Comparison of ENCODE assay signal across 8 cellular contexts in genomic region chr12:121535150-121536057, GRCh38. TPM values are rescaled to one million over a fixed set of nuclear protein-coding genes. Genes with fewer than 3 reads are reported as not detected.
A peak's percentile ranks its signal among the peaks of the same experiment; 100 is the strongest.
DNase-seq lines count a peak whose midpoint lies in the region; ATAC-seq, FAIRE-seq and TF ChIP-seq lines count a peak whose summit lies in the region.

No MANE protein-coding gene starts in this region.

- no TSS peak for BruUV-seq in endothelial cell of umbilical vein (replicated peaks; lab: Mats Ljungman, UMichigan)
- BruUV-seq in PC-3 (replicated peaks; lab: Mats Ljungman, UMichigan), result no TSS peak

- no peak for ATAC-seq in CD8-positive, alpha-beta T cell
- no peak for ATAC-seq in GM18868 (IDR thresholded peaks at IDR 0.05; ENCODE audit: unreplicated experiment)
- ATAC-seq in GM18858 (IDR thresholded peaks at IDR 0.05; ENCODE audit: unreplicated experiment), result no peak
- ATAC-seq in PC-3, result no peak

- peaks cover 61% of the 10 kb centered on the region for H3K4me1 Mint-ChIP-seq in CD8-positive, alpha-beta T cell (ENCODE audit: low read depth)
- H3K4me1 Mint-ChIP-seq in osteocyte (ENCODE audit: unreplicated experiment) (peaks cover 33% of the 10 kb centered on the region), endodermal cell (peaks cover 30% of the 10 kb centered on the region)

- 80 to 100% methylated on average over 2 to 13 of the region's 13 CpGs for WGBS in endodermal cell (ENCODE audit: insufficient coverage in 1 of 2, insufficient read length in 1 of 2), 2 experiments

- peaks cover 51% of the 10 kb centered on the region for H3K4me1 ChIP-seq in CD8-positive, alpha-beta T cell (ENCODE audit: insufficient read depth, low read length)
- H3K4me1 ChIP-seq in endothelial cell of umbilical vein (ENCODE audit: control insufficient read depth, extremely low read depth, insufficient read depth, low read length) (peaks cover 23% of the 10 kb centered on the region), endodermal cell (ENCODE audit: control insufficient read depth, insufficient read depth, low read length) (peaks cover 5% of the 10 kb centered on the region), PC-3 (ENCODE audit: insufficient read depth, low read length) (peaks cover 23% of the 10 kb centered on the region; the same call in 1 of the 2 replicates)

- H3K4me2 ChIP-seq in endothelial cell of umbilical vein (ENCODE audit: insufficient read depth, low read length), result peak overlapping the region; percentile 6
- no peak overlapping the region for H3K4me2 ChIP-seq in PC-3 (ENCODE audit: low read length)

- H3K36me3 Mint-ChIP-seq in CD8-positive, alpha-beta T cell, result peaks cover 34% of the 10 kb centered on the region
- peaks cover 5% of the 10 kb centered on the region for H3K36me3 Mint-ChIP-seq in osteocyte (ENCODE audit: unreplicated experiment)
- H3K36me3 Mint-ChIP-seq in endodermal cell (ENCODE audit: low read depth), result peaks cover 50% of the 10 kb centered on the region

- no peaks in the 10 kb centered on the region for H4K20me1 ChIP-seq in endothelial cell of umbilical vein (replicated peaks; ENCODE audit: control insufficient read depth, extremely low read depth, insufficient read depth, low read length)
- H4K20me1 ChIP-seq in PC-3 (ENCODE audit: low read length), result no peaks in the 10 kb centered on the region

- intact Hi-C loops in CD8-positive, alpha-beta T cell (cut with DNase I, micrococcal nuclease), result loop anchor here (1.0 to 10.0 kb wide), 10 partner anchors 35 to 1357 kb away; partner anchors contain the start of genes RHOF (in 2 of the 2), CFAP251 (in 1 of the 2), KDM2B (in 1 of the 2) and ORAI1 (in 1 of the 2)
- intact Hi-C loops in endothelial cell of umbilical vein (cut with micrococcal nuclease) (loop anchor here (2.0 kb wide), 1 partner anchor 35 kb away; no protein-coding TSS in a partner anchor), PC-3 (cut with micrococcal nuclease) (loop anchor here (5.0 kb wide), 1 partner anchor 92 kb away; the partner anchor contains the start of gene ORAI1)

- dilution Hi-C loops in endothelial cell of umbilical vein (cut with MboI; ENCODE audit: extremely low pct_ligation_motif_present, low sequenced_read_pairs), result no loop called here

- H3K4me3 Mint-ChIP-seq in CD8-positive, alpha-beta T cell, result peak overlapping the region; percentile 80
- H3K4me3 Mint-ChIP-seq in osteocyte (ENCODE audit: unreplicated experiment) (peak overlapping the region; percentile 70), endodermal cell (no peak overlapping the region)

- TF ChIP-seq CTCF in CD8-positive, alpha-beta T cell (IDR thresholded peaks at IDR 0.05), result no peak
- TF ChIP-seq CTCF in endothelial cell of umbilical vein (IDR thresholded peaks at IDR 0.05; ENCODE audit: extremely low read depth in 1 of 2, insufficient read depth in 1 of 2, low read depth in 1 of 2, low read length in 2 of 2), result no peak
- no peak for TF ChIP-seq CTCF in osteocyte (IDR thresholded peaks at IDR 0.05)
- TF ChIP-seq CTCF in endodermal cell (conservative IDR thresholded peaks at IDR 0.05), result no peak
- no peak for TF ChIP-seq CTCF in PC-3 (conservative IDR thresholded peaks at IDR 0.05; ENCODE audit: low read depth, low read length)

- no peak for TF ChIP-seq POLR2A in endothelial cell of umbilical vein (IDR thresholded peaks at IDR 0.05; ENCODE audit: low read depth, low read length)

- H3K27me3 Mint-ChIP-seq in CD8-positive, alpha-beta T cell (ENCODE audit: low read depth), result no peaks in the 10 kb centered on the region
- H3K27me3 Mint-ChIP-seq in osteocyte (ENCODE audit: unreplicated experiment) (no peaks in the 10 kb centered on the region), endodermal cell (ENCODE audit: insufficient read depth) (peaks cover 24% of the 10 kb centered on the region)

- peak overlapping the region; percentile 96 for H3K27ac Mint-ChIP-seq in CD8-positive, alpha-beta T cell
- no peak overlapping the region for H3K27ac Mint-ChIP-seq in osteocyte (ENCODE audit: unreplicated experiment)
- H3K27ac Mint-ChIP-seq in endodermal cell, result no peak overlapping the region

- DNase-seq in CD8-positive, alpha-beta T cell, result no peak
- peak; percentile 35 for DNase-seq in NAMALWA (ENCODE audit: low spot score)
- no peak for DNase-seq in endothelial cell of umbilical vein (ENCODE audit: low read depth, low spot score)
- no peak for DNase-seq in osteocyte (ENCODE audit: extremely low spot score, unreplicated experiment)
- no peak for DNase-seq in endodermal cell
- no peak for DNase-seq in PC-3

- POLR2A ChIA-PET in CD8-positive, alpha-beta T cell (lab: Charles Lee), result interaction anchor here (0.9 kb wide), 1 partner anchor 94 kb away, joined by 3 read pairs; no protein-coding TSS in a partner anchor
- POLR2A ChIA-PET in endothelial cell of umbilical vein (lab: Charles Lee) (no interaction called here), PC-3 (lab: Charles Lee; ENCODE audit: unreplicated experiment) (no interaction called here)

- CTCF ChIA-PET in CD8-positive, alpha-beta T cell (lab: Charles Lee), result interaction anchor here (0.8 to 2.7 kb wide), 6 partner anchors 18 to 90 kb away, joined by 3 to 12 read pairs (median 4); no protein-coding TSS in a partner anchor
- CTCF ChIA-PET in endothelial cell of umbilical vein (lab: Charles Lee) (interaction anchor here (1.0 to 1.3 kb wide), 2 partner anchors 57 to 151 kb away, joined by 3 read pairs; no protein-coding TSS in a partner anchor), PC-3 (lab: Charles Lee) (no interaction called here)

- peaks cover 6% of the 10 kb centered on the region for H3K36me3 ChIP-seq in CD8-positive, alpha-beta T cell (ENCODE audit: insufficient read depth, low read length)
- H3K36me3 ChIP-seq in endothelial cell of umbilical vein (ENCODE audit: control insufficient read depth in 2 of 2, extremely low read depth in 1 of 2, insufficient read depth in 2 of 2, low read length in 2 of 2) (peaks cover 0 to 12% of the 10 kb centered on the region in 2 experiments), endodermal cell (ENCODE audit: control insufficient read depth, insufficient read depth, low read length) (peaks cover 42% of the 10 kb centered on the region), PC-3 (ENCODE audit: low read depth, low read length) (peaks cover 12% of the 10 kb centered on the region)

- no peak for FAIRE-seq in endothelial cell of umbilical vein (lab: Jason Lieb, UNC)

- H3K79me2 ChIP-seq in endothelial cell of umbilical vein (ENCODE audit: control insufficient read depth, insufficient read depth, low read length), result no peaks in the 10 kb centered on the region
- no peaks in the 10 kb centered on the region for H3K79me2 ChIP-seq in PC-3 (ENCODE audit: low read length)

- no peaks in the 10 kb centered on the region for H3F3A ChIP-seq in PC-3 (ENCODE audit: low read length, unreplicated experiment)

- no peaks in the 10 kb centered on the region for H3K27me3 ChIP-seq in CD8-positive, alpha-beta T cell (ENCODE audit: insufficient read depth, low read length)
- H3K27me3 ChIP-seq in endothelial cell of umbilical vein (ENCODE audit: control insufficient read depth in 2 of 2, insufficient read depth in 2 of 2, low read length in 2 of 2) (no peaks in the 10 kb centered on the region), endodermal cell (ENCODE audit: control insufficient read depth, insufficient read depth, low read length, poor library complexity, severe bottlenecking) (peaks cover 18% of the 10 kb centered on the region), PC-3 (ENCODE audit: low read length) (no peaks in the 10 kb centered on the region)

- no peaks in the 10 kb centered on the region for H3K9me3 ChIP-seq in CD8-positive, alpha-beta T cell (ENCODE audit: low read length)
- H3K9me3 ChIP-seq in endothelial cell of umbilical vein (replicated peaks; ENCODE audit: control insufficient read depth, insufficient read depth, low read length) (no peaks in the 10 kb centered on the region), endodermal cell (ENCODE audit: control insufficient read depth, low read length) (no peaks in the 10 kb centered on the region), PC-3 (ENCODE audit: low read length) (no peaks in the 10 kb centered on the region)

- no peaks in the 10 kb centered on the region for H3K9me1 ChIP-seq in endothelial cell of umbilical vein (replicated peaks; ENCODE audit: control insufficient read depth, extremely low read depth, insufficient read depth, low read length)

- H3K9me3 Mint-ChIP-seq in CD8-positive, alpha-beta T cell, result no peaks in the 10 kb centered on the region
- H3K9me3 Mint-ChIP-seq in osteocyte (ENCODE audit: unreplicated experiment), result no peaks in the 10 kb centered on the region
- no peaks in the 10 kb centered on the region for H3K9me3 Mint-ChIP-seq in endodermal cell

- H3K9ac ChIP-seq in endothelial cell of umbilical vein (replicated peaks; ENCODE audit: extremely low read depth, insufficient read depth, low read length), result no peak overlapping the region
- no peak overlapping the region for H3K9ac ChIP-seq in endodermal cell (ENCODE audit: extremely low read depth, low read length, poor library complexity, severe bottlenecking)
- H3K9ac ChIP-seq in PC-3 (ENCODE audit: low read length), result no peak overlapping the region

- H2AFZ ChIP-seq in endothelial cell of umbilical vein (ENCODE audit: low read depth, low read length) (peak overlapping the region; percentile 55), PC-3 (ENCODE audit: low read length) (no peak overlapping the region)

- H3K27ac ChIP-seq in CD8-positive, alpha-beta T cell (ENCODE audit: low read depth, low read length), result peak overlapping the region; percentile 80
- H3K27ac ChIP-seq in endothelial cell of umbilical vein (ENCODE audit: insufficient read depth, low read depth, low read length), result no peak overlapping the region
- no peak overlapping the region for H3K27ac ChIP-seq in endodermal cell (ENCODE audit: low read depth, low read length)
- H3K27ac ChIP-seq in PC-3 (ENCODE audit: low read length), result no peak overlapping the region

- peak overlapping the region; percentile 68 for H3K4me3 ChIP-seq in CD8-positive, alpha-beta T cell (ENCODE audit: low read depth, low read length)
- H3K4me3 ChIP-seq in endothelial cell of umbilical vein (replicated peaks in 1 of 3; ENCODE audit: insufficient read depth in 1 of 3, low read depth in 1 of 3, low read length in 3 of 3) (no peak overlapping the region), endodermal cell (ENCODE audit: low read length) (no peak overlapping the region), PC-3 (ENCODE audit: low read length) (no peak overlapping the region)

- no peaks in the 10 kb centered on the region for H3K9me2 ChIP-seq in PC-3 (replicated peaks; ENCODE audit: low read length)

RNA-seq across cellular contexts. Expression of gene KDM2B, which starts 45.4 kb away (rescaled TPM):
- total RNA-seq in CD8-positive, alpha-beta T cell, result 10 to 100 TPM; 80.8 to 87.3 TPM
- total RNA-seq in endothelial cell of umbilical vein, result 34.3 and 37.3 TPM in 2 replicates
- polyA plus RNA-seq in endothelial cell of umbilical vein, result 26.8 and 31.5 TPM in 2 replicates
- polyA plus RNA-seq in endothelial cell of umbilical vein (2011; cell fraction: cytosol; rRNA removed), result 17.6 and 17.9 TPM in 2 replicates
- polyA plus RNA-seq in endothelial cell of umbilical vein (2011; cell fraction: nucleus; rRNA removed), result 54.2 and 60.1 TPM in 2 replicates
- polyA plus RNA-seq in endothelial cell of umbilical vein (2012), result 26.1 and 28.2 TPM in 2 replicates
- polyA minus RNA-seq in endothelial cell of umbilical vein, result 42.0 and 54.5 TPM in 2 replicates
- polyA minus RNA-seq in endothelial cell of umbilical vein (2011; cell fraction: cytosol; rRNA and poly(A)+ RNA removed), result 11.4 TPM
- polyA minus RNA-seq in endothelial cell of umbilical vein (2011; cell fraction: nucleus; rRNA and poly(A)+ RNA removed), result 23.8 and 26.3 TPM in 2 replicates
- total RNA-seq in osteocyte, result 30.8 and 31.9 TPM in 2 replicates
- total RNA-seq in endodermal cell, result 100 to 1,000 TPM; 103 to 125 TPM
- 64.7 TPM for polyA plus RNA-seq in endodermal cell (2013, experiment 1 of 2)
- polyA plus RNA-seq in endodermal cell (2013, experiment 2 of 2), result 60.8 TPM
- total RNA-seq in PC-3 (2014; rRNA removed), result 52.5 and 72.3 TPM in 2 replicates
